Comparison of ENCODE assay signal across 14 cellular contexts in genomic region chr17:52157603-52158449, GRCh38. TPM values are rescaled to one million over a fixed set of nuclear protein-coding genes. Genes with fewer than 3 reads are reported as not detected.
DNase-seq lines count a peak whose midpoint lies in the region; ATAC-seq, FAIRE-seq and TF ChIP-seq lines count a peak whose summit lies in the region.
"Had no signal": no experiment of that assay in that cellular context is flagged by ENCODE, and none has a peak within 500 bp of the region (broad histone marks: within the 10 kb centered on the region; RNA-seq: fewer than 3 reads in every experiment).

No MANE protein-coding gene starts in this region.

- no peak overlapping the region for H3K27ac ChIP-seq in HUES6 (ENCODE audit: low read depth, low read length)
- H3K27ac ChIP-seq in H1 (ENCODE audit: low read depth, low read length) = no peak overlapping the region
- H3K27ac ChIP-seq: KMS-11, spleen had no signal

- no peak for ATAC-seq in GM18502 (IDR thresholded peaks at IDR 0.05; ENCODE audit: poor library complexity, unreplicated experiment)

- no peak overlapping the region for H3K56ac ChIP-seq in H1 (replicated peaks; ENCODE audit: insufficient read length, low read depth, low read length)

- peaks cover 12% of the 10 kb centered on the region for H3K4me1 Mint-ChIP-seq in nephron progenitor cell

- H2BK12ac ChIP-seq in H1 (ENCODE audit: low read depth, low read length) = no peak overlapping the region

- H2BK20ac ChIP-seq in H1 (ENCODE audit: low read length) = no peak overlapping the region

- DNase-seq in H1 (ENCODE audit: low read depth in 1 of 2, low spot score in 2 of 2) (peak in 1 of 2 experiments; percentile 72), nephron progenitor cell (peak; percentile 46), foreskin fibroblast (no peak), A172 (ENCODE audit: low spot score) (no peak), NCI-H226 (no peak)
- DNase-seq: Caco-2, midbrain, spleen had no signal

- H3K4me3 Mint-ChIP-seq in nephron progenitor cell = peak overlapping the region; percentile 83

- TF ChIP-seq EP300 in H1 (IDR thresholded peaks at IDR 0.05; ENCODE audit: borderline replicate concordance in 1 of 2, low read depth in 2 of 2, low read length in 2 of 2) = no peak

- H3K4me2 ChIP-seq in H1 (ENCODE audit: insufficient read depth in 1 of 2, low read depth in 2 of 2, low read length in 2 of 2) = peak overlapping the region; percentile 91 to 97
- H3K4me2 ChIP-seq: KMS-11 had no signal

- H3K9ac ChIP-seq in ES-I3 (ENCODE audit: low read depth, low read length) = peak overlapping the region; percentile 72; the same call in 1 of the 2 replicates
- no peak overlapping the region for H3K9ac ChIP-seq in HUES6 (ENCODE audit: low read length)
- peak overlapping the region in 1 of 4 experiments; percentile 36; a peak in 1 of 7 replicates for H3K9ac ChIP-seq in H1 (replicated peaks in 1 of 4; ENCODE audit: extremely low read depth in 1 of 4, low read depth in 3 of 4, low read length in 3 of 4)
- H3K9ac ChIP-seq: KMS-11 had no signal

- no peak for TF ChIP-seq RAD21 in H1 (IDR thresholded peaks at IDR 0.05 in 1 of 2, conservative IDR thresholded peaks at IDR 0.05 in 1 of 2; ENCODE audit: low read depth in 2 of 2, low read length in 2 of 2)

- no peak overlapping the region for H4K5ac ChIP-seq in H1 (ENCODE audit: insufficient read length, low read depth, low read length)

- no peak overlapping the region for H3K18ac ChIP-seq in H1 (ENCODE audit: extremely low read depth, low read length)

- H3K27me3 ChIP-seq in HUES6 (ENCODE audit: control insufficient read depth, insufficient read depth, low read length) (peaks cover 90% of the 10 kb centered on the region), H1 (replicated peaks in 1 of 4; ENCODE audit: control insufficient read depth in 3 of 4, extremely low read depth in 1 of 4, insufficient read depth in 3 of 4, low read length in 3 of 4) (peaks cover 34 to 50% (median 42%) of the 10 kb centered on the region in 4 experiments)

- H3K9me3 Mint-ChIP-seq in nephron progenitor cell = peaks cover 3% of the 10 kb centered on the region

- H3K4me3 ChIP-seq in HUES6 (ENCODE audit: low read depth, low read length) = peak overlapping the region; percentile 71
- H3K4me3 ChIP-seq in H1 (ENCODE audit: extremely low read depth in 1 of 4, insufficient read depth in 2 of 4, low read depth in 3 of 4, low read length in 4 of 4) = peak overlapping the region; percentile 60 to 75 (median 65)
- H3K4me3 ChIP-seq in foreskin fibroblast (ENCODE audit: low read depth in 1 of 2, low read length in 2 of 2) = no peak overlapping the region

- H3K4me1 ChIP-seq in ES-I3 (ENCODE audit: insufficient read depth, low read length) (peaks cover 15% of the 10 kb centered on the region; the same call in 1 of the 2 replicates), HUES6 (ENCODE audit: control insufficient read depth, insufficient read depth, low read length) (peaks cover 6% of the 10 kb centered on the region; the same call in 1 of the 2 replicates), H1 (replicated peaks in 1 of 4; ENCODE audit: control insufficient read depth in 3 of 4, insufficient read depth in 4 of 4, low read length in 3 of 4) (peaks cover 0 to 6% (median 2%) of the 10 kb centered on the region in 4 experiments; a peak in 4 of 7 replicates)
- H3K4me1 ChIP-seq: Caco-2 had no signal

- CTCF ChIA-PET in H1 (lab: Charles Lee; ENCODE audit: partially characterized antibody) = interaction anchor here (0.6 to 3.1 kb wide), 3 partner anchors 13 to 902 kb away, joined by 3 to 17 read pairs (median 3); no protein-coding TSS in a partner anchor

- TF ChIP-seq CTCF in H1 (IDR thresholded peaks at IDR 0.05; ENCODE audit: control extremely low read depth in 1 of 3, insufficient read depth in 1 of 3, low read depth in 1 of 3, low read length in 3 of 3) = no peak
- TF ChIP-seq CTCF in nephron progenitor cell (IDR thresholded peaks at IDR 0.05) = no peak
- no peak for TF ChIP-seq CTCF in foreskin fibroblast (IDR thresholded peaks at IDR 0.05; ENCODE audit: low read depth, low read length)

- POLR2A ChIA-PET in H1 (lab: Charles Lee; ENCODE audit: partially characterized antibody) = no interaction called here

- H3K27me3 Mint-ChIP-seq in nephron progenitor cell (ENCODE audit: low read depth, poor library complexity) = peaks cover 92% of the 10 kb centered on the region

- H4K91ac ChIP-seq in H1 (replicated peaks; ENCODE audit: insufficient read length, low read length) = no peak overlapping the region

- H3K4ac ChIP-seq in H1 (replicated peaks; ENCODE audit: insufficient read length, low read depth, low read length) = no peak overlapping the region

- H4K20me1 ChIP-seq in H1 (replicated peaks in 1 of 2; ENCODE audit: control insufficient read depth in 1 of 2, insufficient read depth in 2 of 2, low read length in 2 of 2) = no peaks in the 10 kb centered on the region

- H3K27ac Mint-ChIP-seq in nephron progenitor cell = no peak overlapping the region

- H3K9me3 ChIP-seq in ES-I3 (ENCODE audit: control insufficient read depth, insufficient read depth, low read length) = no peaks in the 10 kb centered on the region
- H3K9me3 ChIP-seq in HUES6 (ENCODE audit: control insufficient read depth, insufficient read depth, low read depth, low read length) = no peaks in the 10 kb centered on the region
- no peaks in the 10 kb centered on the region for H3K9me3 ChIP-seq in H1 (ENCODE audit: insufficient read depth in 2 of 2, low read depth in 1 of 2, low read length in 1 of 2)
- H3K9me3 ChIP-seq: Caco-2 had no signal

- H3K79me2 ChIP-seq in H1 (ENCODE audit: control insufficient read depth in 1 of 2, insufficient read depth in 2 of 2, low read length in 2 of 2) = no peaks in the 10 kb centered on the region

- H3K36me3 Mint-ChIP-seq in nephron progenitor cell (ENCODE audit: low read depth) = no peaks in the 10 kb centered on the region

- H2AK5ac ChIP-seq in H1 (ENCODE audit: low read depth, low read length) = no peak overlapping the region

- 0 out of 2 replicates have a peak overlapping the region, but pooled peaks have one; percentile 12 for H4K8ac ChIP-seq in H1 (ENCODE audit: extremely low read depth, insufficient read depth, low read length)

- H3K23me2 ChIP-seq in H1 (ENCODE audit: low read depth, low read length) = peaks cover 20% of the 10 kb centered on the region; the same call in 1 of the 2 replicates

- 6% methylated on average over 56 of the region's 68 CpGs; no CpG with 5 or more reads in 1 of the 2 experiments for WGBS in H1 (ENCODE audit: extremely low coverage in 1 of 2, insufficient coverage in 1 of 2, insufficient read length in 1 of 2, insufficient replicate concordance in 2 of 2, low coverage in 1 of 2, low lambda C conversion rate in 2 of 2, missing lambda C conversion rate in 1 of 2), 2 experiments

- FAIRE-seq in H1 (lab: Jason Lieb, UNC) = no peak

- H3K14ac ChIP-seq in H1 (ENCODE audit: insufficient read length) = no peak overlapping the region

- H2BK120ac ChIP-seq in H1 (replicated peaks; ENCODE audit: low read depth, low read length) = no peak overlapping the region

- H3K36me3 ChIP-seq in ES-I3 (ENCODE audit: insufficient read depth, low read length) (no peaks in the 10 kb centered on the region), HUES6 (ENCODE audit: control insufficient read depth, insufficient read depth, low read length) (no peaks in the 10 kb centered on the region), H1 (ENCODE audit: control insufficient read depth in 2 of 4, insufficient read depth in 4 of 4, low read length in 3 of 4) (no peaks in the 10 kb centered on the region)
- H3K36me3 ChIP-seq: spleen had no signal

- no peak overlapping the region for H2BK15ac ChIP-seq in H1 (ENCODE audit: low read length)

- H2BK5ac ChIP-seq in H1 (ENCODE audit: low read depth, low read length) = no peak overlapping the region

- no peak overlapping the region for H3K23ac ChIP-seq in H1 (ENCODE audit: insufficient read length)

- H2AFZ ChIP-seq in H1 (ENCODE audit: low read length) = no peak overlapping the region

- TF ChIP-seq POLR2A in H1 (IDR thresholded peaks at IDR 0.05; ENCODE audit: control extremely low read depth in 1 of 2, low read depth in 2 of 2, low read length in 2 of 2) = no peak

- no peaks in the 10 kb centered on the region for H3K79me1 ChIP-seq in H1 (ENCODE audit: low read depth, low read length)

TF ChIP-seq in H1, 55 proteins besides CTCF, POLR2A, EP300 and RAD21 (continues in another document):
- TF ChIP-seq SAP30 (IDR thresholded peaks at IDR 0.05; ENCODE audit: insufficient read depth, insufficient replicate concordance, low read length) = no peak
- no peak for TF ChIP-seq RXRA (IDR thresholded peaks at IDR 0.05; ENCODE audit: insufficient read depth, low read depth, low read length)
- peak; percentile 87 for TF ChIP-seq MAX (IDR thresholded peaks at IDR 0.05)
- peak; percentile 67 for TF ChIP-seq RNF2 (IDR thresholded peaks at IDR 0.05; ENCODE audit: borderline replicate concordance, low read depth, low read length, missing control alignments, poor library complexity, severe bottlenecking)
- peak; percentile 86 for TF ChIP-seq EZH2 (IDR thresholded peaks at IDR 0.05; ENCODE audit: low read depth, low read length, severe bottlenecking)
- TF ChIP-seq ZNF274 (IDR thresholded peaks at IDR 0.05; ENCODE audit: borderline replicate concordance, extremely low read depth, low read length) = no peak
- peak; percentile 83 for TF ChIP-seq SUZ12 (IDR thresholded peaks at IDR 0.05; ENCODE audit: low read length)
- no peak for TF ChIP-seq POU5F1 (IDR thresholded peaks at IDR 0.05; ENCODE audit: low read depth, low read length)
- TF ChIP-seq USF2 (IDR thresholded peaks at IDR 0.05; ENCODE audit: low read length) = no peak

RNA-seq across cellular contexts. Expression of gene CA10, which starts 0.7 kb away (rescaled TPM):
- 0.63 and 0.96 TPM in 2 replicates for total RNA-seq in H1 (2021; fragmentation: NEBNext Ultra II Directional; extraction: Animal tissue kit (Norgen Biotek cat#: 25700))
- 0.60 and 0.75 TPM in 2 replicates for polyA plus RNA-seq in H1 (2011; rRNA removed)
- 0.71 TPM for polyA plus RNA-seq in H1 (2011; cell fraction: cytosol; rRNA removed)
- 0.51 TPM for polyA plus RNA-seq in H1 (2011; cell fraction: nucleus; rRNA removed)
- 0.29 to 0.68 TPM (median 0.52 TPM) in 4 replicates for polyA plus RNA-seq in H1 (2012, experiment 1 of 2)
- polyA plus RNA-seq in H1 (2012, experiment 2 of 2) = 0.07 TPM
- 0.85 TPM for polyA plus RNA-seq in H1 (2013, experiment 1 of 2)
- 1.1 TPM for polyA plus RNA-seq in H1 (2013, experiment 2 of 2)
- 0.56 and 1.2 TPM in 2 replicates for polyA minus RNA-seq in H1 (2011; rRNA and poly(A)+ RNA removed)
- 0.73 TPM for polyA minus RNA-seq in H1 (2011; cell fraction: cytosol; rRNA and poly(A)+ RNA removed)
- polyA minus RNA-seq in H1 (2011; cell fraction: nucleus; rRNA and poly(A)+ RNA removed) = 2.1 TPM
- not detected in 2 replicates for total RNA-seq in A172 (2014; rRNA removed; shearing (Covaris generic))
- total RNA-seq: Caco-2, fibroblast of villous mesenchyme, NCI-H460 had no signal

Comparison
In these comparisons a context has a peak if more than half of its experiments do, and no peak if none do; other contexts are left out.
1. H3K4me3 ChIP-seq: peak in HUES6 (single experiment) and H1 (4 of 4); none in foreskin fibroblast (0 of 2).